In the genomic region with DNA sequence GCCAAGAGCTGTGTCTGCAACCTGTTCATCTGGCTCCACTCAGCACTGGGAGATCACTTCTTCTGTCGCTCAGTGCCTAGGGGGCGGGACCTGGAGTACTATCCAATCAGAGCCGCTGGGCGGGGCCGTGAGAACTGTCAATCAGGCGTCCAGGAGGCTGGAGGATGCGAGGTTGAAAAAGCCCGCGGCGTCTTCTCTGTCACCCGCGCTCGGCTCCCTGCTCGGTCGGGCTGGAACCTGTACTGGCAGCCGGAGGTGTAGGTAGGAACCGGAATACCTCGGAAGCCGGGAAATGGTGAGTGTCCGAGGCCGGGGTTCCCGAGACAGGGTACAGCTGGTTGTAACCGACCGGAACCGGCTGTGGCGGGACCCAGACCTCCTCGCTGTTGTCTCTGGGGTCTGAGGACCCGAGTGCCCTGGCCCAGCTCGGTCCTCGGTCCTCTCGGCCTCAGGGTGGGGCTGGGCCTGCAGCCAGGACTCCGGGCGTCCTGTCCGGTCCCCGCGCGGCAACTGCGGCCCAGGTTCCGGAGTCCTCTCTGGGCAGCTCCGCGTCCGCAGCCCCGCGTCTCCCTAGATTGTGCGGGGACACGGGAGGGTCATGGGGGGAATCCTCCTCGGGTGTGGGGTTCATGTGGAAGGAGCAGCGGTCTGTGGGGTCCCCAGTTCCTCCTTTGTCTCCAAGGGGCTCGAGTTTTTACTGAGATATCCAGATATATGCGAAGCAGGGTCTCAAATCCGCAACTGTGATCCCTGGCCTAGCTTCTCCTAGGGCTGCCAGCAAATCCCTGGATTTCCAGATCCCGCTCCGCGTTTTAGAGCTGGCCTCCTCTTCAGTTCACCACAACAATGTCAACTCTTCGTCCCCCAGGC, we compare ENCODE assay signal across 8 cellular contexts. TPM values are rescaled to one million over a fixed set of nuclear protein-coding genes. Genes with fewer than 3 reads are reported as not detected.
DNase-seq lines count a peak whose midpoint lies in the region; ATAC-seq, FAIRE-seq and TF ChIP-seq lines count a peak whose summit lies in the region.

No MANE protein-coding gene starts in this region.

- CTCF ChIA-PET in activated B cell treated with CpG ODN at 0.5 μM for 24 hours (lab: Charles Lee): no interaction called here

- intact Hi-C loops in activated B cell treated with CpG ODN at 0.5 μM for 24 hours (cut with micrococcal nuclease): loop anchor here (1.0 to 2.0 kb wide), 2 partner anchors 15 to 43 kb away; a partner anchor contains a TSS

- peak; percentile 96 for DNase-seq in NCI-H2171 (lab: John Stamatoyannopoulos, UW)
- DNase-seq in activated B cell treated with CpG ODN at 0.5 μM for 24 hours: peak; percentile 87
- peak; percentile 70 for DNase-seq in central memory CD4-positive, alpha-beta T cell
- peak; percentile 80 to 97 for DNase-seq in stimulated activated CD4-positive, alpha-beta T cell treated with anti-CD3 and anti-CD28 coated beads, Interleukin-12 subunit alpha, Interleukin-12 subunit beta, amount 100 ng/mL, for 24 hours (ENCODE audit: low read depth in 2 of 2)

- H3K27ac Mint-ChIP-seq in activated B cell treated with CpG ODN at 0.5 μM for 24 hours: no peak overlapping the region

- H3K9me3 Mint-ChIP-seq in activated B cell treated with CpG ODN at 0.5 μM for 24 hours: peaks cover 3% of the 10 kb centered on the region

- H3K4me3 Mint-ChIP-seq in activated B cell treated with CpG ODN at 0.5 μM for 24 hours: peak overlapping the region; percentile 77

- ATAC-seq in GM18520 (IDR thresholded peaks at IDR 0.05; ENCODE audit: unreplicated experiment): peak; percentile 61
- peak; percentile 86 for ATAC-seq in HG03103 (IDR thresholded peaks at IDR 0.05; ENCODE audit: low read depth, unreplicated experiment)
- peak; percentile 100 for ATAC-seq in activated B cell treated with CpG ODN at 0.5 μM for 24 hours (ENCODE audit: low read depth)

- TF ChIP-seq CTCF in 22Rv1 (IDR thresholded peaks at IDR 0.05) (no peak), activated B cell treated with CpG ODN at 0.5 μM for 24 hours (IDR thresholded peaks at IDR 0.05) (no peak)

- no peaks in the 10 kb centered on the region for H3K36me3 Mint-ChIP-seq in activated B cell treated with CpG ODN at 0.5 μM for 24 hours (ENCODE audit: low read depth)

- peak; percentile 82 for FAIRE-seq in islet of Langerhans (lab: Jason Lieb, UNC)

- H3K4me1 Mint-ChIP-seq in activated B cell treated with CpG ODN at 0.5 μM for 24 hours: peaks cover 5% of the 10 kb centered on the region

- peaks cover 5% of the 10 kb centered on the region for H3K27me3 Mint-ChIP-seq in activated B cell treated with CpG ODN at 0.5 μM for 24 hours

- peak overlapping the region; percentile 95 for H3K27ac ChIP-seq in 22Rv1

- POLR2A ChIA-PET in activated B cell treated with CpG ODN at 0.5 μM for 24 hours (lab: Charles Lee): interaction anchor here (0.6 kb wide), 1 partner anchor 349 kb away, joined by 3 read pairs; no protein-coding TSS in a partner anchor

RNA-seq across cellular contexts. Expression of a gene that starts 42.6 kb away (rescaled TPM):
- total RNA-seq in activated B cell treated with CpG ODN at 0.5 μM for 24 hours: 17.0 and 17.6 TPM in 2 replicates

Comparison
In these comparisons a context has a peak if more than half of its experiments do, and no peak if none do; other contexts are left out.
1. Peak in every context shown above with its lines: DNase-seq, ATAC-seq and H3K27ac ChIP-seq.